15 cellular contexts compared by ENCODE assay signal in the genomic region with DNA sequence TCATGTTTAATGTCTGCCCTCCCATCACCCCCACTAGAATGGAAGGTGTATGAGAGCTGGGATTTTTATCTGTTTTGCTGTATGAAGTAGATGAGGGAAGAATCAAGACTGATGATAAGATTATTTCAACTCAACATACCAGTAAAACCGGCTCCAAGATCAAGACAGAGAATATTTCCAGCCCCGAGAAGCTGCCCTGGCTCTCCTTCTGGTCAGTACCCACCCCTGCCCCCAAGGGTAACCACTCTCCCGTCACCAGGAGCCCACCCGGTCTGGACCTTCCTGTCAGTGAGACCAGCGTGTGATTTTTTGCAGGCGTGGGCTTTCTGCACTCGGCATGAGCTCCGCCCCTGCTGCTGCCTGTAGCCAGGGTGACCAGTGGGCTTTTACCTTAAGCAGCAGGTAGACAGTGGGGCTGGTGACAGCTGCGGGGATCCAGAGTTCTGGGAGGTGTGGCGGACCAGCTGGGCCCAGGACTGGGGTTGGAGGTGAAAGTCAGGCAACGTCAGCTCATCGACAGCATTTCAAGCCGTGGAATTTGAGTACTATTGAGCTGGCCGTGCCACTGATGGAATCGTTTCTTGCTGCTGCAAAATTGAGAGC.
"Had no signal": no experiment of that assay in that cellular context is flagged by ENCODE, and none has a peak within 500 bp of the region (broad histone marks: within the 10 kb centered on the region; RNA-seq: fewer than 3 reads in every experiment).

No MANE protein-coding gene starts in this region.

- ATAC-seq: natural killer cell had no signal

- H3K27ac Mint-ChIP-seq: activated naive CD8-positive, alpha-beta T cell; natural killer cell; stimulated activated naive CD8-positive, alpha-beta T cell treated with anti-CD3 and anti-CD28 coated beads, Interleukin-15, Interleukin-2, amounts not matched to agents 100 ng/mL and 50 ng/mL, for 24 hours; T-helper 1 cell treated with Interleukin-12 subunit alpha and Interleukin-12 subunit beta and Interleukin-4 antibody, amounts not matched to agents 30 μg/mL and 1 μg/mL, for 36 hours had no signal

- H3K27ac ChIP-seq: esophagus muscularis mucosa, ovary, thoracic aorta had no signal

- H3K4me3 ChIP-seq: dorsolateral prefrontal cortex, esophagus muscularis mucosa, lung, ovary, thoracic aorta had no signal

- H3K9me3 ChIP-seq: esophagus muscularis mucosa, ovary, thoracic aorta had no signal

- H3K4me3 Mint-ChIP-seq: activated naive CD8-positive, alpha-beta T cell; natural killer cell; stimulated activated naive CD8-positive, alpha-beta T cell treated with anti-CD3 and anti-CD28 coated beads, Interleukin-15, Interleukin-2, amounts not matched to agents 100 ng/mL and 50 ng/mL, for 24 hours; T-helper 1 cell treated with Interleukin-12 subunit alpha and Interleukin-12 subunit beta and Interleukin-4 antibody, amounts not matched to agents 30 μg/mL and 1 μg/mL, for 36 hours had no signal

- H3K27me3 ChIP-seq: dorsolateral prefrontal cortex, esophagus muscularis mucosa, ovary had no signal

- H3K36me3 ChIP-seq: esophagus muscularis mucosa, ovary, thoracic aorta had no signal

- H3K9me3 Mint-ChIP-seq: natural killer cell; stimulated activated naive CD8-positive, alpha-beta T cell treated with anti-CD3 and anti-CD28 coated beads, Interleukin-15, Interleukin-2, amounts not matched to agents 100 ng/mL and 50 ng/mL, for 24 hours; T-helper 1 cell treated with Interleukin-12 subunit alpha and Interleukin-12 subunit beta and Interleukin-4 antibody, amounts not matched to agents 30 μg/mL and 1 μg/mL, for 36 hours had no signal

- DNase-seq: activated T-cell treated with anti-CD3 and anti-CD28 coated beads, Interleukin-2, amount 50 U/mL, for 1 hour; anterior cingulate cortex; dorsolateral prefrontal cortex; hypothalamus; natural killer cell; ovary; stimulated activated CD4-positive, alpha-beta T cell treated with anti-CD3 and anti-CD28 coated beads, Interleukin-4, amount 100 ng/mL, for 1 hour; stimulated activated CD8-positive, alpha-beta memory T cell treated with anti-CD3 and anti-CD28 coated beads, Interleukin-4, amount 100 ng/mL, for 48 hours had no signal

- FAIRE-seq: TTC549 had no signal

- H3K36me3 Mint-ChIP-seq: activated naive CD8-positive, alpha-beta T cell; natural killer cell had no signal
